In genomic region chr1:6622396-6623152, GRCh38 we compare ENCODE assay signal across 24 cellular contexts. TPM values are rescaled to one million over a fixed set of nuclear protein-coding genes. Genes with fewer than 3 reads are reported as not detected.
A peak's percentile ranks its signal among the peaks of the same experiment; 100 is the strongest.
DNase-seq lines count a peak whose midpoint lies in the region; ATAC-seq, FAIRE-seq and TF ChIP-seq lines count a peak whose summit lies in the region.
"Had no signal": no experiment of that assay in that cellular context is flagged by ENCODE, and none has a peak within 500 bp of the region (broad histone marks: within the 10 kb centered on the region; RNA-seq: fewer than 3 reads in every experiment).

No MANE protein-coding gene starts in this region.

- TF ChIP-seq CTCF in A673 (conservative IDR thresholded peaks at IDR 0.05; ENCODE audit: low read depth, low read length) = no peak
- no peak for TF ChIP-seq CTCF in esophagus muscularis mucosa (IDR thresholded peaks at IDR 0.05)

- peak overlapping the region; percentile 87 for H4K91ac ChIP-seq in trophoblast cell (ENCODE audit: low read depth, low read length)

- BruUV-seq in A673 (replicated peaks; lab: Mats Ljungman, UMichigan) = no TSS peak

- H2AFZ ChIP-seq in Karpas-422 (ENCODE audit: low read length) = no peak overlapping the region
- no peak overlapping the region for H2AFZ ChIP-seq in trophoblast cell (ENCODE audit: insufficient read depth, low read length, poor library complexity)

- H3K4ac ChIP-seq in trophoblast cell (ENCODE audit: low read depth, low read length) = peak overlapping the region; percentile 28

- TF ChIP-seq POLR2A in esophagus muscularis mucosa (IDR thresholded peaks at IDR 0.05; ENCODE audit: low read depth) = no peak
- TF ChIP-seq POLR2A in H54 (IDR thresholded peaks at IDR 0.05; ENCODE audit: low read depth, low read length) = no peak

- peak overlapping the region; percentile 80 for H4K8ac ChIP-seq in trophoblast cell (ENCODE audit: low read depth, low read length)

- peak overlapping the region; percentile 59 for H2AK5ac ChIP-seq in trophoblast cell (ENCODE audit: low read length)

- H3K18ac ChIP-seq in trophoblast cell (ENCODE audit: low read length) = peak overlapping the region; percentile 82

- H3K9me3 ChIP-seq in A673 (ENCODE audit: low read depth, low read length, poor library complexity, severe bottlenecking) (no peaks in the 10 kb centered on the region), Karpas-422 (ENCODE audit: low read length) (no peaks in the 10 kb centered on the region), esophagus muscularis mucosa (no peaks in the 10 kb centered on the region), trophoblast cell (ENCODE audit: insufficient read depth, low read depth, low read length) (peaks cover 4% of the 10 kb centered on the region)
- H3K9me3 ChIP-seq: SJCRH30 had no signal

- H3K23ac ChIP-seq in trophoblast cell (ENCODE audit: low read length) = no peak overlapping the region

- POLR2A ChIA-PET in A673 (lab: Charles Lee; ENCODE audit: low non-redundant PET) = no interaction called here

- 81% methylated on average over 9 of the region's 10 CpGs for WGBS in esophagus muscularis mucosa
- no CpG with 5 or more reads among the region's 10 CpGs for WGBS in trophoblast cell (ENCODE audit: extremely low coverage, insufficient coverage, insufficient read length)

- intact Hi-C loops in A673 (cut with micrococcal nuclease; ENCODE audit: unreplicated experiment) = no loop called here
- intact Hi-C loops in esophagus muscularis mucosa (cut with DNase I) = no loop called here

- TF ChIP-seq EP300 in esophagus muscularis mucosa (IDR thresholded peaks at IDR 0.05) = no peak

- peak overlapping the region; percentile 76 for H3K14ac ChIP-seq in trophoblast cell (ENCODE audit: low read length)

- H3K9ac ChIP-seq in Karpas-422 (ENCODE audit: low read length) (no peak overlapping the region), trophoblast cell (ENCODE audit: low read length) (no peak overlapping the region)

- peaks cover 31% of the 10 kb centered on the region for H3K79me2 ChIP-seq in Karpas-422 (ENCODE audit: low read length)
- peaks cover 13% of the 10 kb centered on the region for H3K79me2 ChIP-seq in trophoblast cell (ENCODE audit: control insufficient read depth, insufficient read depth, low read length, poor library complexity)

- H2BK12ac ChIP-seq in trophoblast cell (ENCODE audit: low read length) = peak overlapping the region; percentile 72

- H3K36me3 ChIP-seq in A673 (ENCODE audit: insufficient read depth, low read length, poor library complexity, severe bottlenecking) (peaks cover 55% of the 10 kb centered on the region), Karpas-422 (ENCODE audit: insufficient read depth, low read length) (0 out of 2 replicates have a peak, but pooled peaks cover 6% of the 10 kb centered on the region), esophagus muscularis mucosa (peaks cover 30 to 72% (median 50%) of the 10 kb centered on the region in 4 donors), trophoblast cell (ENCODE audit: control insufficient read depth in 1 of 2, insufficient read depth in 2 of 2, low read length in 2 of 2) (peaks cover 55 to 57% of the 10 kb centered on the region in 2 experiments)

- ATAC-seq in GM21447 (IDR thresholded peaks at IDR 0.05; ENCODE audit: unreplicated experiment) = no peak
- ATAC-seq: T-helper 17 cell had no signal

- peak overlapping the region; percentile 82 for H2BK120ac ChIP-seq in trophoblast cell (ENCODE audit: insufficient read depth, low read length, poor library complexity)

- H3K27ac ChIP-seq in A673 (ENCODE audit: low read depth, low read length, poor library complexity, severe bottlenecking) = peak overlapping the region; percentile 37
- 0 out of 2 replicates have a peak overlapping the region, but pooled peaks have one; percentile 4 for H3K27ac ChIP-seq in Karpas-422 (ENCODE audit: low read length)
- peak overlapping the region; percentile 52 to 92 (median 91) for H3K27ac ChIP-seq in esophagus muscularis mucosa (replicated peaks in 1 of 4)
- peak overlapping the region; percentile 94 for H3K27ac ChIP-seq in trophoblast cell (ENCODE audit: low read depth, low read length)

- no peaks in the 10 kb centered on the region for H4K20me1 ChIP-seq in Karpas-422 (ENCODE audit: insufficient read depth, low read depth, low read length)

- peaks cover 20% of the 10 kb centered on the region for H3K79me1 ChIP-seq in trophoblast cell (ENCODE audit: low read length)

- H2BK5ac ChIP-seq in trophoblast cell (ENCODE audit: low read depth, low read length, poor library complexity) = peak overlapping the region; percentile 83

- CTCF ChIA-PET in A673 (lab: Charles Lee) = no interaction called here

- H3K4me3 ChIP-seq in A673 (ENCODE audit: low read depth, low read length, poor library complexity, severe bottlenecking) = no peak overlapping the region
- H3K4me3 ChIP-seq in Karpas-422 (ENCODE audit: low read length) = no peak overlapping the region
- no peak overlapping the region for H3K4me3 ChIP-seq in esophagus muscularis mucosa
- H3K4me3 ChIP-seq in trophoblast cell (ENCODE audit: low read depth, low read length) = no peak overlapping the region
- H3K4me3 ChIP-seq: SJCRH30 had no signal

- no peaks in the 10 kb centered on the region for H3K27me3 ChIP-seq in A673 (replicated peaks; ENCODE audit: insufficient read depth, low read depth, low read length, poor library complexity)
- H3K27me3 ChIP-seq in Karpas-422 (ENCODE audit: low read length) = no peaks in the 10 kb centered on the region
- H3K27me3 ChIP-seq in esophagus muscularis mucosa = no peaks in the 10 kb centered on the region
- H3K27me3 ChIP-seq in trophoblast cell (ENCODE audit: insufficient read depth, low read length) = no peaks in the 10 kb centered on the region
- H3K27me3 ChIP-seq: SJCRH30 had no signal

- H4K12ac ChIP-seq in trophoblast cell (ENCODE audit: low read depth, low read length) = no peak overlapping the region

- H3K4me2 ChIP-seq in Karpas-422 (ENCODE audit: low read depth, low read length, poor library complexity, severe bottlenecking) (peak overlapping the region; percentile 38), trophoblast cell (ENCODE audit: low read length) (peak overlapping the region; percentile 13)

- H3K9me2 ChIP-seq in Karpas-422 (replicated peaks; ENCODE audit: insufficient read depth, low read length) = no peaks in the 10 kb centered on the region

- no peak for DNase-seq in A673 (ENCODE audit: low spot score)
- no peak for DNase-seq in Karpas-422
- DNase-seq in esophagus muscularis mucosa (ENCODE audit: extremely low spot score) = no peak
- DNase-seq in trophoblast cell = peak; percentile 90 to 92
- no peak for DNase-seq in NCI-H774 (lab: John Stamatoyannopoulos, UW)
- no peak for DNase-seq in H54 (ENCODE audit: insufficient read length, low spot score)
- DNase-seq in NCI-H1105 (lab: John Stamatoyannopoulos, UW) = no peak
- DNase-seq: ACHN; activated CD4-positive, alpha-beta memory T cell treated with anti-CD3 and anti-CD28 coated beads, Interleukin-2, amount 10 ng/mL, durations not matched to agents 7 days and 5 days; activated CD4-positive, CD25-positive, alpha-beta regulatory T cell; activated naive CD4-positive, alpha-beta T cell treated with anti-CD3 and anti-CD28 coated beads for 36 hours; activated T-cell treated with anti-CD3 and anti-CD28 coated beads, Interleukin-2, amount 50 U/mL, for 1 hour; effector memory CD4-positive, alpha-beta T cell; GF-D8; midbrain; MV-4-11; NCI-H187; NCI-H226; SJCRH30; T-helper 17 cell had no signal

- peaks cover 4% of the 10 kb centered on the region for H3K4me1 ChIP-seq in A673 (ENCODE audit: insufficient read depth, low read length, poor library complexity, severe bottlenecking)
- H3K4me1 ChIP-seq in Karpas-422 (ENCODE audit: low read length) = peaks cover 28% of the 10 kb centered on the region
- H3K4me1 ChIP-seq in esophagus muscularis mucosa = peaks cover 17 to 59% (median 43%) of the 10 kb centered on the region in 4 donors
- peaks cover 23 to 29% of the 10 kb centered on the region in 2 experiments for H3K4me1 ChIP-seq in trophoblast cell (ENCODE audit: control insufficient read depth in 1 of 2, insufficient read depth in 2 of 2, low read length in 2 of 2)

- FAIRE-seq in H54 (lab: Jason Lieb, UNC) = no peak
- FAIRE-seq: astrocyte, GM19239, urothelium cell line had no signal

RNA-seq across cellular contexts. Expression of gene THAP3, which starts 2.1 kb away (rescaled TPM):
- total RNA-seq in A673 (2021) = 23.6 and 27.9 TPM in 2 replicates
- 13.3 and 19.5 TPM in 2 replicates for total RNA-seq in Karpas-422 (2014; rRNA removed; shearing (Covaris generic); ENCODE audit: low replicate concordance)
- total RNA-seq in esophagus muscularis mucosa = 10 to 100 TPM; 13.8 to 34.6 (median 25.0) TPM
- polyA plus RNA-seq in trophoblast cell (2013) = 17.9 and 19.6 TPM in 2 replicates

RNA-seq across cellular contexts. Expression of gene PHF13, which starts 9.0 kb away (rescaled TPM):
- total RNA-seq in A673 (2021) (37.8 and 44.2 TPM in 2 replicates), esophagus muscularis mucosa (10 to 100 TPM; 16.6 to 32.1 (median 27.9) TPM)
- total RNA-seq in Karpas-422 (2014; rRNA removed; shearing (Covaris generic); ENCODE audit: low replicate concordance) = 5.7 and 11.1 TPM in 2 replicates
- 29.3 and 29.7 TPM in 2 replicates for polyA plus RNA-seq in trophoblast cell (2013)

RNA-seq across cellular contexts. Expression of gene KLHL21, which starts 19.9 kb away (rescaled TPM):
- total RNA-seq in A673 (2021) (29.4 and 38.0 TPM in 2 replicates), esophagus muscularis mucosa (100 to 1,000 TPM in 3 of 4 donors, 10 to 100 TPM in 1; 98.4 to 184 (median 130) TPM)
- 12.2 and 13.3 TPM in 2 replicates for total RNA-seq in Karpas-422 (2014; rRNA removed; shearing (Covaris generic); ENCODE audit: low replicate concordance)
- polyA plus RNA-seq in trophoblast cell (2013) = 19.6 and 22.5 TPM in 2 replicates

RNA-seq across cellular contexts. Expression of gene ZBTB48, which starts 42.8 kb away (rescaled TPM):
- total RNA-seq in A673 (2021) (29.9 and 35.3 TPM in 2 replicates), esophagus muscularis mucosa (10 to 100 TPM; 15.0 to 24.9 (median 16.4) TPM)
- 36.3 and 69.0 TPM in 2 replicates for total RNA-seq in Karpas-422 (2014; rRNA removed; shearing (Covaris generic); ENCODE audit: low replicate concordance)
- polyA plus RNA-seq in trophoblast cell (2013) = 11.5 and 14.1 TPM in 2 replicates

Comparison
In these comparisons a context has a peak if more than half of its experiments do, and no peak if none do; other contexts are left out.
1. DNase-seq: peak in trophoblast cell (2 of 2); none in A673 (single experiment), Karpas-422 (single experiment), esophagus muscularis mucosa (single experiment), NCI-H774 (single experiment), H54 (single experiment) and NCI-H1105 (single experiment).
2. H3K27ac ChIP-seq: peak in every context shown above with its lines; median percentile 94 in trophoblast cell; 91 in esophagus muscularis mucosa; 37 in A673; 4 in Karpas-422.